ENCODE assay signal across 17 cellular contexts in genomic region chr15:70227122-70227521, GRCh38.
DNase-seq lines count a peak whose midpoint lies in the region; ATAC-seq and TF ChIP-seq lines count a peak whose summit lies in the region.
"Had no signal": no experiment of that assay in that cellular context is flagged by ENCODE, and none has a peak within 500 bp of the region (broad histone marks: within the 10 kb centered on the region; RNA-seq: fewer than 3 reads in every experiment).

No MANE protein-coding gene starts in this region.

- H3K9me3 ChIP-seq in neural progenitor cell (ENCODE audit: low read depth): no peaks in the 10 kb centered on the region

- H4K20me1 ChIP-seq in neural progenitor cell (ENCODE audit: low read depth): no peaks in the 10 kb centered on the region

- H3K4me1 Mint-ChIP-seq in WTC11 (peaks cover 10% of the 10 kb centered on the region), neural progenitor cell (peaks cover 13% of the 10 kb centered on the region)

- H3K79me2 ChIP-seq in neural progenitor cell (ENCODE audit: low read depth): no peaks in the 10 kb centered on the region

- H3K4me3 Mint-ChIP-seq in WTC11 (no peak overlapping the region), neural progenitor cell (no peak overlapping the region)
- H3K4me3 Mint-ChIP-seq: B cell; CD4-positive, alpha-beta T cell; H9; HFFc6 had no signal

- peaks cover 6% of the 10 kb centered on the region for H3K27me3 Mint-ChIP-seq in WTC11 (ENCODE audit: low read depth)
- H3K27me3 Mint-ChIP-seq in neural progenitor cell (ENCODE audit: insufficient read depth, low read depth): peaks cover 19% of the 10 kb centered on the region
- H3K27me3 Mint-ChIP-seq: B cell; CD4-positive, alpha-beta T cell had no signal

- peaks cover 32% of the 10 kb centered on the region for H3K9me3 Mint-ChIP-seq in WTC11
- peaks cover 15% of the 10 kb centered on the region for H3K9me3 Mint-ChIP-seq in neural progenitor cell

- peak; percentile 60 for ATAC-seq in WTC11
- no peak for ATAC-seq in left lobe of liver
- ATAC-seq: GM12878, HepG2 had no signal

- H3K9ac ChIP-seq in neural progenitor cell: no peak overlapping the region
- H3K9ac ChIP-seq: GM23248 had no signal

- H3K4me2 ChIP-seq in neural progenitor cell: no peak overlapping the region

- DNase-seq in NCI-H748 (lab: John Stamatoyannopoulos, UW; ENCODE audit: unreplicated experiment): peak; percentile 38
- DNase-seq in NCI-H748 treated with DMSO at 0.1 percent for 48 hours (lab: John Stamatoyannopoulos, UW): no peak
- peak; percentile 29 for DNase-seq in H7
- no peak for DNase-seq in WTC11 (ENCODE audit: low spot score)
- DNase-seq in neural progenitor cell (ENCODE audit: low spot score): no peak
- no peak for DNase-seq in left lobe of liver (ENCODE audit: low spot score)
- no peak for DNase-seq in NCI-H82 treated with DMSO at 0.1 percent for 48 hours (lab: John Stamatoyannopoulos, UW; ENCODE audit: unreplicated experiment)
- DNase-seq: C1 segment of cervical spinal cord; Calu3; CD4-positive, alpha-beta T cell; DMS 273 treated with DMSO at 0.1 percent for 48 hours; GM23248; H9; HFFc6 had no signal

- TF ChIP-seq CTCF in WTC11 (IDR thresholded peaks at IDR 0.05) (no peak), neural progenitor cell (IDR thresholded peaks at IDR 0.05) (no peak)

- H3F3A ChIP-seq in neural progenitor cell (ENCODE audit: low read depth): no peaks in the 10 kb centered on the region

- POLR2A ChIA-PET in WTC11 (lab: Charles Lee): no interaction called here

- H3K27ac Mint-ChIP-seq in WTC11 (no peak overlapping the region; the same call in 1 of the 2 replicates), neural progenitor cell (no peak overlapping the region)
- H3K27ac Mint-ChIP-seq: B cell; CD4-positive, alpha-beta T cell; H9; HFFc6 had no signal

- H3K27me3 ChIP-seq in H7 (ENCODE audit: control insufficient read depth, insufficient read depth, low read length) (no peaks in the 10 kb centered on the region), neural progenitor cell (no peaks in the 10 kb centered on the region)

- no peaks in the 10 kb centered on the region for H3K36me3 ChIP-seq in H7 (replicated peaks; ENCODE audit: control insufficient read depth, insufficient read depth, low read length)
- H3K36me3 ChIP-seq in neural progenitor cell: no peaks in the 10 kb centered on the region

- H3K4me3 ChIP-seq in H7 (ENCODE audit: insufficient read depth, low read depth, low read length) (no peak overlapping the region), neural progenitor cell (no peak overlapping the region)
- H3K4me3 ChIP-seq: GM12878, GM23248 had no signal

- peak overlapping the region; percentile 37 for H2AFZ ChIP-seq in neural progenitor cell (replicated peaks)
- H2AFZ ChIP-seq: GM23248 had no signal

- H3K4me1 ChIP-seq in neural progenitor cell: no peaks in the 10 kb centered on the region

- CTCF ChIA-PET in WTC11 (lab: Charles Lee): interaction anchor here (0.8 kb wide), 1 partner anchor 126 kb away, joined by 3 read pairs; no protein-coding TSS in a partner anchor

- no peak overlapping the region for H3K27ac ChIP-seq in neural progenitor cell
- H3K27ac ChIP-seq: GM23248 had no signal

- H3K36me3 Mint-ChIP-seq in WTC11: peaks cover 18% of the 10 kb centered on the region
- no peaks in the 10 kb centered on the region for H3K36me3 Mint-ChIP-seq in neural progenitor cell

TF ChIP-seq in WTC11, 78 proteins besides CTCF, POLR2A, EP300 and RAD21:
- TF ChIP-seq CDX4 (CRISPR knock-in tag; IDR thresholded peaks at IDR 0.05; ENCODE audit: borderline replicate concordance): no peak
- TF ChIP-seq ZNF532 (CRISPR knock-in tag; IDR thresholded peaks at IDR 0.05; ENCODE audit: borderline replicate concordance): no peak
- no peak for TF ChIP-seq ZNF121 (CRISPR knock-in tag; IDR thresholded peaks at IDR 0.05)

Comparison
In these comparisons a context has a peak if more than half of its experiments do, and no peak if none do; other contexts are left out.
1. DNase-seq: peak in NCI-H748 (single experiment) and H7 (single experiment); none in NCI-H748 treated with DMSO at 0.1 percent for 48 hours (single experiment), WTC11 (single experiment), neural progenitor cell (single experiment), left lobe of liver (single experiment) and NCI-H82 treated with DMSO at 0.1 percent for 48 hours (single experiment).